Comparison of ENCODE assay signal across 2 cellular contexts in genomic region chr6:53461041-53461656, GRCh38.
TF ChIP-seq lines count a peak whose summit lies in the region.

No MANE protein-coding gene starts in this region.

TF ChIP-seq in IMR-90, 13 proteins besides CTCF, POLR2A, EP300 and RAD21:
- TF ChIP-seq RCOR1 (IDR thresholded peaks at IDR 0.05; ENCODE audit: insufficient replicate concordance, low read length) = no peak
- no peak for TF ChIP-seq USF2 (IDR thresholded peaks at IDR 0.05; ENCODE audit: low read depth, low read length)
- TF ChIP-seq MAZ (IDR thresholded peaks at IDR 0.05; ENCODE audit: borderline replicate concordance, low read depth, low read length) = no peak
- no peak for TF ChIP-seq BHLHE40 (IDR thresholded peaks at IDR 0.05; ENCODE audit: low read depth, low read length)
- TF ChIP-seq ELK1 (IDR thresholded peaks at IDR 0.05; ENCODE audit: borderline replicate concordance, low read depth, low read length) = no peak
- TF ChIP-seq CEBPB (IDR thresholded peaks at IDR 0.05; ENCODE audit: low read depth, low read length) = no peak
- TF ChIP-seq NFE2L2 (IDR thresholded peaks at IDR 0.05; ENCODE audit: low read depth, low read length) = no peak
- no peak for TF ChIP-seq MAFK (IDR thresholded peaks at IDR 0.05; ENCODE audit: low read depth, low read length)
- no peak for TF ChIP-seq MXI1 (IDR thresholded peaks at IDR 0.05; ENCODE audit: borderline replicate concordance, low read depth, low read length)
- no peak for TF ChIP-seq SMC3 (IDR thresholded peaks at IDR 0.05; ENCODE audit: low read depth, low read length)
- no peak for TF ChIP-seq CHD1 (IDR thresholded peaks at IDR 0.05; ENCODE audit: low read depth, low read length)
- no peak for TF ChIP-seq RFX5 (IDR thresholded peaks at IDR 0.05; ENCODE audit: low read depth, low read length)
- no peak for TF ChIP-seq FOS (IDR thresholded peaks at IDR 0.05; ENCODE audit: low read depth, low read length)

TF ChIP-seq in GM12878, 131 proteins besides CTCF, POLR2A, EP300 and RAD21 (continues in another document):
- peak; percentile 9; the same call in 1 of the 2 replicates for TF ChIP-seq RUNX3 (IDR thresholded peaks at IDR 0.05; ENCODE audit: low read length)
- TF ChIP-seq SIN3A (IDR thresholded peaks at IDR 0.05; ENCODE audit: low read depth, low read length) = no peak
- no peak for TF ChIP-seq RBBP5 (conservative IDR thresholded peaks at IDR 0.05)
- peak; percentile 49; the same call in 1 of the 3 replicates for TF ChIP-seq POU2F2 (IDR thresholded peaks at IDR 0.05; ENCODE audit: borderline replicate concordance, low read depth, low read length)
- no peak for TF ChIP-seq SREBF1 (IDR thresholded peaks at IDR 0.05; ENCODE audit: low read length)
- no peak; the same call in 1 of the 2 replicates for TF ChIP-seq CREM (IDR thresholded peaks at IDR 0.05; ENCODE audit: low read depth)
- peak; percentile 72 for TF ChIP-seq SMARCA5 (IDR thresholded peaks at IDR 0.05)
- peak; percentile 43; the same call in 1 of the 2 replicates for TF ChIP-seq ATF2 (IDR thresholded peaks at IDR 0.05; ENCODE audit: low read length)
- no peak for TF ChIP-seq NKRF (conservative IDR thresholded peaks at IDR 0.05)
- TF ChIP-seq WRNIP1 (IDR thresholded peaks at IDR 0.05; ENCODE audit: borderline replicate concordance, low read depth, low read length) = peak; percentile 81; the same call in 1 of the 2 replicates
- no peak for TF ChIP-seq E2F4 (IDR thresholded peaks at IDR 0.05; ENCODE audit: low read depth, low read length)
- no peak for TF ChIP-seq CBX3 (IDR thresholded peaks at IDR 0.05; ENCODE audit: borderline replicate concordance, low read depth)
- TF ChIP-seq EED (IDR thresholded peaks at IDR 0.05; ENCODE audit: low read depth) = peak; percentile 87
- no peak for TF ChIP-seq SRF (IDR thresholded peaks at IDR 0.05; ENCODE audit: low read depth in 2 of 2, low read length in 2 of 2)
- no peak for TF ChIP-seq EZH2 (IDR thresholded peaks at IDR 0.05; ENCODE audit: borderline replicate concordance, control insufficient read depth, low read depth, low read length)
- no peak; the same call in 1 of the 2 replicates for TF ChIP-seq SMC3 (IDR thresholded peaks at IDR 0.05; ENCODE audit: borderline replicate concordance, low read length)
- peak; percentile 53 for TF ChIP-seq SPI1 (IDR thresholded peaks at IDR 0.05; ENCODE audit: borderline replicate concordance, insufficient read depth, low read depth, low read length)
- TF ChIP-seq ZNF274 (IDR thresholded peaks at IDR 0.05; ENCODE audit: insufficient read depth, insufficient read length) = no peak
- no peak for TF ChIP-seq FOS (IDR thresholded peaks at IDR 0.05; ENCODE audit: borderline replicate concordance, extremely low read depth, insufficient read length)
- TF ChIP-seq GABPA (IDR thresholded peaks at IDR 0.05; ENCODE audit: low read depth) = no peak
- no peak for TF ChIP-seq SUPT20H (IDR thresholded peaks at IDR 0.05; ENCODE audit: borderline replicate concordance, control insufficient read depth, low read depth, low read length)
- TF ChIP-seq GATAD2B (conservative IDR thresholded peaks at IDR 0.05; ENCODE audit: low read depth) = 0 out of 2 replicates have a peak, but pooled peaks have one; percentile 63
- TF ChIP-seq ELK1 (IDR thresholded peaks at IDR 0.05; ENCODE audit: low read depth, low read length) = no peak
- no peak for TF ChIP-seq NFXL1 (IDR thresholded peaks at IDR 0.05; ENCODE audit: borderline replicate concordance)
- no peak for TF ChIP-seq STAT1 (conservative IDR thresholded peaks at IDR 0.05)
- no peak for TF ChIP-seq HDGF (IDR thresholded peaks at IDR 0.05)
- no peak for TF ChIP-seq SUZ12 (IDR thresholded peaks at IDR 0.05; ENCODE audit: unreplicated experiment)
- TF ChIP-seq PML (IDR thresholded peaks at IDR 0.05; ENCODE audit: low read length) = no peak
- TF ChIP-seq MTA2 (IDR thresholded peaks at IDR 0.05; ENCODE audit: low read depth) = peak; percentile 96
- no peak for TF ChIP-seq POLR2AphosphoS2 (IDR thresholded peaks at IDR 0.05; ENCODE audit: low read depth, low read length)
- TF ChIP-seq SIX5 (IDR thresholded peaks at IDR 0.05; ENCODE audit: low read depth, low read length, severe bottlenecking) = no peak
- no peak for TF ChIP-seq RB1 (IDR thresholded peaks at IDR 0.05; ENCODE audit: borderline replicate concordance)
- TF ChIP-seq PBX3 (IDR thresholded peaks at IDR 0.05; ENCODE audit: insufficient replicate concordance, low read depth, low read length) = peak; percentile 46
- no peak for TF ChIP-seq POLR2AphosphoS5 (IDR thresholded peaks at IDR 0.05; ENCODE audit: low read length)
- TF ChIP-seq BCL3 (IDR thresholded peaks at IDR 0.05; ENCODE audit: borderline replicate concordance, insufficient read depth, low read depth, low read length, poor library complexity, severe bottlenecking) = peak; percentile 27
- no peak for TF ChIP-seq TBL1XR1 (IDR thresholded peaks at IDR 0.05; ENCODE audit: low read depth, low read length)
- TF ChIP-seq HCFC1 (IDR thresholded peaks at IDR 0.05; ENCODE audit: low read length) = no peak
- no peak for TF ChIP-seq ZBED1 (IDR thresholded peaks at IDR 0.05; ENCODE audit: borderline replicate concordance)
- no peak for TF ChIP-seq E4F1 (IDR thresholded peaks at IDR 0.05; ENCODE audit: borderline replicate concordance, partially characterized antibody)
- TF ChIP-seq REST (IDR thresholded peaks at IDR 0.05; ENCODE audit: low read depth, low read length) = no peak
- TF ChIP-seq NBN (IDR thresholded peaks at IDR 0.05) = peak; percentile 82
- TF ChIP-seq NFIC (IDR thresholded peaks at IDR 0.05; ENCODE audit: low read depth, low read length) = peak; percentile 75
- no peak for TF ChIP-seq CHD4 (IDR thresholded peaks at IDR 0.05)
- no peak for TF ChIP-seq PAX8 (IDR thresholded peaks at IDR 0.05)
- no peak for TF ChIP-seq KDM1A (IDR thresholded peaks at IDR 0.05; ENCODE audit: borderline replicate concordance)
- 0 out of 2 replicates have a peak, but pooled peaks have one; percentile 20 for TF ChIP-seq PAX5 (IDR thresholded peaks at IDR 0.05; ENCODE audit: borderline replicate concordance, low read depth, low read length)
- TF ChIP-seq CBFB (IDR thresholded peaks at IDR 0.05; ENCODE audit: low read depth) = no peak
- peak; percentile 16 to 29; a peak in 1 of 4 replicates for TF ChIP-seq BHLHE40 (IDR thresholded peaks at IDR 0.05; ENCODE audit: borderline replicate concordance in 1 of 2, low read depth in 2 of 2, low read length in 1 of 2)
- TF ChIP-seq MYB (IDR thresholded peaks at IDR 0.05; ENCODE audit: borderline replicate concordance, low read depth, low read length) = no peak
- no peak for TF ChIP-seq FOXM1 (IDR thresholded peaks at IDR 0.05; ENCODE audit: low read depth, low read length)
